In the genomic region with DNA sequence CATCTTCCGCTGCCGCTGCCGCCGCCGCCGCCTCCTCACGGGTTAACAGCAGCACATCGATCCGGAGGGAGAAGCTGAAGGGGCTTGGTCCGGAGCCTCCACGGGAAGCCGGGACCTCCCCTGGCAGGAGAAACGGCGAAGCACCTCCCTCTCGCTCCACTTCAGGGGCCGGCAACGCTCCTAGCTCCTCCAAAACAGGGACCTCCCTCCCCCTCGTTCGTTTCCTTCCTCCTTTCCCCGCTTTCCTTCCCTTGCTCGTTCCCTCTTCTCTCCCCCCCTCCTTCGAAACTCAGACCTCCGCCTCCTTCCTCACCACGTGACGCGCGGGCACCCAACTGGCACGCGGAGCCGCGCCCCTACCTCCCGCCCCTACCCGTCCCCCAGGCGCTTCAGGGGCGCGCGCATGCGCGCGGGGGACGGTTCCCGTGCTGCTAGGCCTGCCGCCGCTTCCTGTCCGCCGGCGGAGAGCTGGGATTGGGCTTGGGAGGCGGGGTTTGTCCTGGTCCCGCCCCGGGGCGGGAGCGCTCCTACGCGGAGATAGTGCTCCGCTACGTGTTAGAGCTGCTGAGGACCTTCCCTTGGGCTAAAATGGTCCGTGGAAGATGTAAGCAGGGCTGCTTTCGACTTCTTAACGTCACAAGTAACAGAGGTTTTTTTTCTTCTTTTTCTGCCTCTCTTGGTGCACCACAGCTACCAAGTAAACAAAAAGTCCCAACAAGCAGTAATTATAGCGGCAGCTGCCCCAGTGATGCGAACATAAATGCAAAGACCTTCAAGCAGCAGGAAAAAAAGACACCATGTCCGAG, we compare ENCODE assay signal across 8 cellular contexts. TPM values are rescaled to one million over a fixed set of nuclear protein-coding genes. Genes with fewer than 3 reads are reported as not detected.
DNase-seq lines count a peak whose midpoint lies in the region; ATAC-seq and TF ChIP-seq lines count a peak whose summit lies in the region.

Gene ADAM10 (minus strand): TSS at position 176 of the 806 bp plus-strand sequence. CDS start 173 bp downstream, at position 3.

- H3K9me3 Mint-ChIP-seq in chondrocyte (ENCODE audit: low read depth): no peaks in the 10 kb centered on the region

- DNase-seq in AG20443 (ENCODE audit: low spot score) (peak; percentile 100), NCI-H510A treated with DMSO at 0.1 percent for 48 hours (lab: John Stamatoyannopoulos, UW) (peak; percentile 95), chondrocyte (ENCODE audit: low spot score) (peak; percentile 100), kidney glomerular epithelial cell (lab: John Stamatoyannopoulos, UW) (peak; percentile 96)
- DNase-seq in activated CD4-positive, alpha-beta T cell treated with anti-CD3 and anti-CD28 coated beads for 24 hours (ENCODE audit: low read depth in 2 of 2): peak; percentile 98
- peak; percentile 98 to 99 for DNase-seq in stimulated activated CD4-positive, alpha-beta T cell treated with anti-CD3 and anti-CD28 coated beads, Interleukin-1b, Interleukin-23, amount 100 ng/mL, for 1 hour (ENCODE audit: low read depth in 2 of 2)

- TF ChIP-seq CTCF in chondrocyte (IDR thresholded peaks at IDR 0.05): no peak

- ATAC-seq in HG03432 (IDR thresholded peaks at IDR 0.05; ENCODE audit: unreplicated experiment): peak; percentile 81

- peak; percentile 58 for TF ChIP-seq POLR2A in GM19099 (IDR thresholded peaks at IDR 0.05; ENCODE audit: extremely low read depth, insufficient read length, low read depth)

- peak within 1 kb of the TSS; percentile 97 for H3K27ac Mint-ChIP-seq in chondrocyte (ENCODE audit: unreplicated experiment)

- peaks cover 32% of the 10 kb centered on the region for H3K4me1 Mint-ChIP-seq in chondrocyte (ENCODE audit: low read depth)

- H3K4me3 Mint-ChIP-seq in chondrocyte (ENCODE audit: unreplicated experiment): peak within 1 kb of the TSS; percentile 93

- peaks cover 2% of the 10 kb centered on the region for H3K36me3 Mint-ChIP-seq in chondrocyte (ENCODE audit: low read depth)

- no peaks in the 10 kb centered on the region for H3K27me3 Mint-ChIP-seq in chondrocyte (ENCODE audit: low read depth)

RNA-seq across cellular contexts. Expression of gene ADAM10, which starts in this region (rescaled TPM):
- 147 to 181 TPM (median 148 TPM) in 3 replicates for total RNA-seq in chondrocyte

Comparison
In these comparisons a context has a peak if more than half of its experiments do, and no peak if none do; other contexts are left out.
1. Peak in every context shown above with its lines: DNase-seq and ATAC-seq.